In the genomic region with DNA sequence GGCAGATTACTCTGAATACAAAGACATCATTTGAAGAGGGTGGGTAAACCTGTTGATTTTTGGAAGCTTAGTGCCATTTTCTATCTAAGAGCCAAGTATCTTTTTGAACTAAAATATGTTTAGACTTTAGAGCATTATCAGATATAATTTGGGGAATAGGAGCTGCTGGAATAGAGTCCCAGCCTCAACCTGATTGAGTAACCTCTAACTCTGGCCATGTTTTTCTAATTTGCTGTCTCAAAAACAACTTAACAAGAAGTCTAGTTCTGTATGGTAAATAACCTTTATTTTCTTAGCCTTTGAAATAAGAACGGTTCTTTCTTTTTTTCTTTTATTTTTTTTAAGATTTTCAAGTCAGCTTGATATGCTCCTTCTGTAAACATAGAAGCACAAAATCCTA, we compare ENCODE assay signal across 22 cellular contexts.
DNase-seq lines count a peak whose midpoint lies in the region; ATAC-seq, FAIRE-seq and TF ChIP-seq lines count a peak whose summit lies in the region.
"Had no signal": no experiment of that assay in that cellular context is flagged by ENCODE, and none has a peak within 500 bp of the region (broad histone marks: within the 10 kb centered on the region; RNA-seq: fewer than 3 reads in every experiment).

No MANE protein-coding gene starts in this region.

- H3K27me3 ChIP-seq in K562 (ENCODE audit: control insufficient read depth in 2 of 2, insufficient read depth in 2 of 2, low read length in 2 of 2), result no peaks in the 10 kb centered on the region; a peak in 1 of 5 replicates
- H3K27me3 ChIP-seq: BE2C had no signal

- 0% methylated on average over 1 of the region's 1 CpG for WGBS in K562 (ENCODE audit: insufficient coverage, low coverage, missing lambda C conversion rate)

- no peak for TF ChIP-seq POLR2A in K562 (conservative IDR thresholded peaks at IDR 0.05)

- no peak overlapping the region for H3K4me3 ChIP-seq in HEK293 (ENCODE audit: low read depth, low read length)
- no peak overlapping the region for H3K4me3 ChIP-seq in K562
- H3K4me3 ChIP-seq: HAP-1 had no signal

- H3K4me2 ChIP-seq in K562 (ENCODE audit: insufficient read depth, low read length), result no peak overlapping the region

- H4K20me1 ChIP-seq in K562 (replicated peaks; ENCODE audit: control insufficient read depth, insufficient read depth, low read length), result no peaks in the 10 kb centered on the region

- H3K9me3 ChIP-seq in HEK293 (ENCODE audit: control insufficient read depth, insufficient read depth, low read depth, low read length) (no peaks in the 10 kb centered on the region), K562 (replicated peaks; ENCODE audit: control insufficient read depth, insufficient read depth, low read depth, low read length) (no peaks in the 10 kb centered on the region)
- H3K9me3 ChIP-seq: BE2C, Caco-2, HAP-1 had no signal

- H3K27ac ChIP-seq in HEK293 (ENCODE audit: extremely low read depth, low read depth, low read length), result no peak overlapping the region
- H3K27ac ChIP-seq in K562 (ENCODE audit: extremely low read depth, low read depth, low read length), result no peak overlapping the region
- H3K27ac ChIP-seq: 22Rv1, C4-2B had no signal

- ATAC-seq in K562 (no peak), HG03457 (IDR thresholded peaks at IDR 0.05; ENCODE audit: unreplicated experiment) (no peak)
- ATAC-seq: CD8-positive, alpha-beta T cell had no signal

- H3K9me1 ChIP-seq in K562 (ENCODE audit: control insufficient read depth, insufficient read depth, low read length), result no peaks in the 10 kb centered on the region

- peaks cover 6% of the 10 kb centered on the region for H3K27me3 Mint-ChIP-seq in activated CD4-positive, alpha-beta memory T cell treated with anti-CD3 and anti-CD28 coated beads, Interleukin-2, amount 10 ng/mL, durations not matched to agents 7 days and 5 days
- H3K27me3 Mint-ChIP-seq in immature natural killer cell (ENCODE audit: low read depth in 3 of 3), result peaks cover 0 to 2% (median 2%) of the 10 kb centered on the region in 3 donors

- no peaks in the 10 kb centered on the region for H3K36me3 Mint-ChIP-seq in activated CD4-positive, alpha-beta memory T cell treated with anti-CD3 and anti-CD28 coated beads, Interleukin-2, amount 10 ng/mL, durations not matched to agents 7 days and 5 days (ENCODE audit: low read depth)
- no peaks in the 10 kb centered on the region for H3K36me3 Mint-ChIP-seq in immature natural killer cell
- H3K36me3 Mint-ChIP-seq: CD4-positive, CD25-positive, alpha-beta regulatory T cell; CD8-positive, alpha-beta T cell had no signal

- H3K9me3 Mint-ChIP-seq in activated CD4-positive, alpha-beta memory T cell treated with anti-CD3 and anti-CD28 coated beads, Interleukin-2, amount 10 ng/mL, durations not matched to agents 7 days and 5 days, result no peaks in the 10 kb centered on the region
- no peaks in the 10 kb centered on the region for H3K9me3 Mint-ChIP-seq in immature natural killer cell
- H3K9me3 Mint-ChIP-seq: CD8-positive, alpha-beta T cell had no signal

- no peak for TF ChIP-seq RAD21 in K562 (CRISPR knock-in tag; conservative IDR thresholded peaks at IDR 0.05 in 1 of 2, IDR thresholded peaks at IDR 0.05 in 1 of 2)

- H2AFZ ChIP-seq in K562 (ENCODE audit: low read depth, low read length), result no peak overlapping the region

- FAIRE-seq in K562 (lab: Jason Lieb, UNC), result peak; percentile 32
- FAIRE-seq: A204.1, G401.6, GM12892, H54 had no signal

- no peaks in the 10 kb centered on the region for H3K4me1 Mint-ChIP-seq in activated CD4-positive, alpha-beta memory T cell treated with anti-CD3 and anti-CD28 coated beads, Interleukin-2, amount 10 ng/mL, durations not matched to agents 7 days and 5 days
- H3K4me1 Mint-ChIP-seq in immature natural killer cell, result peaks cover 7 to 30% of the 10 kb centered on the region in 2 donors
- H3K4me1 Mint-ChIP-seq: CD4-positive, CD25-positive, alpha-beta regulatory T cell had no signal

- CTCF ChIA-PET in HEK293 (lab: Yijun Ruan, JAX) (interaction anchor here (1.1 kb wide), 1 partner anchor 79 kb away, joined by 3 read pairs; no protein-coding TSS in a partner anchor), K562 (lab: Yijun Ruan, JAX; ENCODE audit: low intra/inter-chr PET ratio) (no interaction called here)
- CTCF ChIA-PET in activated CD4-positive, alpha-beta memory T cell treated with anti-CD3 and anti-CD28 coated beads, Interleukin-2, amount 10 ng/mL, durations not matched to agents 7 days and 5 days (lab: Charles Lee), result no interaction called here

- H3K79me2 ChIP-seq in K562 (ENCODE audit: control insufficient read depth, insufficient read depth, low read length), result no peaks in the 10 kb centered on the region

- no peaks in the 10 kb centered on the region for H3K4me1 ChIP-seq in HEK293 (ENCODE audit: control insufficient read depth, insufficient read depth, low read length)
- no peaks in the 10 kb centered on the region for H3K4me1 ChIP-seq in K562 (replicated peaks in 1 of 2; ENCODE audit: control insufficient read depth in 2 of 2, insufficient read depth in 2 of 2, low read length in 2 of 2)
- H3K4me1 ChIP-seq: BE2C, Caco-2, HAP-1 had no signal

- H3K9ac ChIP-seq in K562 (ENCODE audit: insufficient read depth in 1 of 2, low read depth in 2 of 2, low read length in 2 of 2), result no peak overlapping the region

- POLR2A ChIA-PET in HEK293 (lab: Yijun Ruan, JAX) (no interaction called here), K562 (lab: Yijun Ruan, JAX) (no interaction called here)
- POLR2A ChIA-PET in activated CD4-positive, alpha-beta memory T cell treated with anti-CD3 and anti-CD28 coated beads, Interleukin-2, amount 10 ng/mL, durations not matched to agents 7 days and 5 days (lab: Charles Lee), result no interaction called here

- no peak overlapping the region for H3K4me3 Mint-ChIP-seq in activated CD4-positive, alpha-beta memory T cell treated with anti-CD3 and anti-CD28 coated beads, Interleukin-2, amount 10 ng/mL, durations not matched to agents 7 days and 5 days
- H3K4me3 Mint-ChIP-seq in immature natural killer cell, result no peak overlapping the region
- H3K4me3 Mint-ChIP-seq: CD8-positive, alpha-beta T cell had no signal

- TF ChIP-seq EP300 in K562 (IDR thresholded peaks at IDR 0.05; ENCODE audit: low read length), result no peak

- TF ChIP-seq CTCF in AG09319 (IDR thresholded peaks at IDR 0.05; ENCODE audit: low read depth, low read length) (no peak), HEK293 (tag by site-specific recombination; IDR thresholded peaks at IDR 0.05) (no peak), K562 (IDR thresholded peaks at IDR 0.05 in 2 of 3, conservative IDR thresholded peaks at IDR 0.05 in 1 of 3; ENCODE audit: insufficient read depth in 2 of 3, low read depth in 1 of 3, low read length in 3 of 3) (no peak)

- H3K36me3 ChIP-seq in HEK293 (ENCODE audit: control insufficient read depth in 2 of 2, insufficient read depth in 1 of 2, low read length in 2 of 2) (no peaks in the 10 kb centered on the region), K562 (ENCODE audit: control insufficient read depth, insufficient read depth, low read length) (no peaks in the 10 kb centered on the region)
- H3K36me3 ChIP-seq: BE2C, HAP-1 had no signal

- intact Hi-C loops in K562 (cut with micrococcal nuclease), result no loop called here

- BruUV-seq in K562 (replicated peaks; lab: Mats Ljungman, UMichigan), result no TSS peak

- in situ Hi-C loops in K562 (cut with MboI), result no loop called here

- H3K27ac Mint-ChIP-seq in activated CD4-positive, alpha-beta memory T cell treated with anti-CD3 and anti-CD28 coated beads, Interleukin-2, amount 10 ng/mL, durations not matched to agents 7 days and 5 days, result no peak overlapping the region
- no peak overlapping the region for H3K27ac Mint-ChIP-seq in immature natural killer cell
- H3K27ac Mint-ChIP-seq: CD4-positive, CD25-positive, alpha-beta regulatory T cell; CD8-positive, alpha-beta T cell had no signal

- DNase-seq in AG09319 (ENCODE audit: extremely low read depth, low read depth) (peak; percentile 2), K562 (ENCODE audit: extremely low read depth in 1 of 4, low spot score in 3 of 4) (no peak), fibroblast of gingiva (ENCODE audit: low read depth) (peak; percentile 7), DMS79 treated with DMSO at 0.1 percent for 48 hours (lab: John Stamatoyannopoulos, UW) (no peak), immature natural killer cell (no peak)
- no peak for DNase-seq in activated CD4-positive, alpha-beta memory T cell treated with anti-CD3 and anti-CD28 coated beads, Interleukin-2, amount 10 ng/mL, durations not matched to agents 7 days and 5 days
- DNase-seq: AML-193; BE2C; Caco-2; CD4-positive, CD25-positive, alpha-beta regulatory T cell; CD8-positive, alpha-beta T cell; DMS153; GOT3 had no signal

TF ChIP-seq in HEK293, 187 proteins besides CTCF, POLR2A, EP300 and RAD21:
- no peak for TF ChIP-seq KLF8 (tag by site-specific recombination; IDR thresholded peaks at IDR 0.05)
- TF ChIP-seq ZNF830 (tag by site-specific recombination; IDR thresholded peaks at IDR 0.05; ENCODE audit: low read depth), result no peak
- 0 out of 2 replicates have a peak, but pooled peaks have one; percentile 41 for TF ChIP-seq SCRT2 (tag by site-specific recombination; IDR thresholded peaks at IDR 0.05)
TF ChIP-seq in HEK293: peak in this region for 1.

TF ChIP-seq in K562, 482 proteins besides CTCF, POLR2A, EP300 and RAD21 (continues in another document):
- TF ChIP-seq ZZZ3 (IDR thresholded peaks at IDR 0.05) (no peak), CHD2 (IDR thresholded peaks at IDR 0.05; ENCODE audit: low read depth, low read length) (no peak), NCOA2 (IDR thresholded peaks at IDR 0.05; ENCODE audit: partially characterized antibody in 2 of 2) (no peak), ZBTB7A (IDR thresholded peaks at IDR 0.05; ENCODE audit: borderline replicate concordance, control insufficient read depth, low read depth, low read length) (no peak), ZNF431 (CRISPR knock-in tag; IDR thresholded peaks at IDR 0.05) (no peak), HDAC6 (IDR thresholded peaks at IDR 0.05; ENCODE audit: low read depth, low read length) (no peak), LEF1 (IDR thresholded peaks at IDR 0.05) (no peak), ZFP1 (CRISPR knock-in tag; IDR thresholded peaks at IDR 0.05) (no peak), KDM1A (IDR thresholded peaks at IDR 0.05) (no peak)
- TF ChIP-seq, protein P1, sequence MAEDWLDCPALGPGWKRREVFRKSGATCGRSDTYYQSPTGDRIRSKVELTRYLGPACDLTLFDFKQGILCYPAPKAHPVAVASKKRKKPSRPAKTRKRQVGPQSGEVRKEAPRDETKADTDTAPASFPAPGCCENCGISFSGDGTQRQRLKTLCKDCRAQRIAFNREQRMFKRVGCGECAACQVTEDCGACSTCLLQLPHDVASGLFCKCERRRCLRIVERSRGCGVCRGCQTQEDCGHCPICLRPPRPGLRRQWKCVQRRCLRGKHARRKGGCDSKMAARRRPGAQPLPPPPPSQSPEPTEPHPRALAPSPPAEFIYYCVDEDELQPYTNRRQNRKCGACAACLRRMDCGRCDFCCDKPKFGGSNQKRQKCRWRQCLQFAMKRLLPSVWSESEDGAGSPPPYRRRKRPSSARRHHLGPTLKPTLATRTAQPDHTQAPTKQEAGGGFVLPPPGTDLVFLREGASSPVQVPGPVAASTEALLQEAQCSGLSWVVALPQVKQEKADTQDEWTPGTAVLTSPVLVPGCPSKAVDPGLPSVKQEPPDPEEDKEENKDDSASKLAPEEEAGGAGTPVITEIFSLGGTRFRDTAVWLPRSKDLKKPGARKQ (CRISPR knock-in tag; IDR thresholded peaks at IDR 0.05), result no peak

Comparison
In these comparisons a context has a peak if more than half of its experiments do, and no peak if none do; other contexts are left out.
1. DNase-seq: peak in AG09319 (single experiment) and fibroblast of gingiva (single experiment); none in K562 (0 of 4), activated CD4-positive, alpha-beta memory T cell treated with anti-CD3 and anti-CD28 coated beads, Interleukin-2, amount 10 ng/mL, durations not matched to agents 7 days and 5 days (single experiment), DMS79 treated with DMSO at 0.1 percent for 48 hours (single experiment) and immature natural killer cell (0 of 3).